Comparison of ENCODE assay signal across 8 cellular contexts in genomic region chr10:118698421-118698820, GRCh38. TPM values are rescaled to one million over a fixed set of nuclear protein-coding genes. Genes with fewer than 3 reads are reported as not detected.
DNase-seq lines count a peak whose midpoint lies in the region; ATAC-seq and TF ChIP-seq lines count a peak whose summit lies in the region.

No MANE protein-coding gene starts in this region.

- peak overlapping the region; percentile 57 for H3K27ac Mint-ChIP-seq in activated CD8-positive, alpha-beta T cell treated with anti-CD3 and anti-CD28 coated beads for 36 hours

- peak; percentile 100 for ATAC-seq in GM21786 (IDR thresholded peaks at IDR 0.05; ENCODE audit: unreplicated experiment)
- peak; percentile 100 for ATAC-seq in activated CD8-positive, alpha-beta T cell treated with anti-CD3 and anti-CD28 coated beads for 36 hours

- CTCF ChIA-PET in activated CD8-positive, alpha-beta T cell treated with anti-CD3 and anti-CD28 coated beads for 36 hours (lab: Charles Lee), result interaction anchor here (0.9 to 1.7 kb wide), 3 partner anchors 14 to 130 kb away, joined by 3 to 6 read pairs (median 5); no protein-coding TSS in a partner anchor

- H3K4me1 Mint-ChIP-seq in activated CD8-positive, alpha-beta T cell treated with anti-CD3 and anti-CD28 coated beads for 36 hours (ENCODE audit: low read depth), result peaks cover 50% of the 10 kb centered on the region

- TF ChIP-seq CTCF in activated CD8-positive, alpha-beta T cell treated with anti-CD3 and anti-CD28 coated beads for 36 hours (IDR thresholded peaks at IDR 0.05), result no peak
- no peak for TF ChIP-seq CTCF in fibroblast of pulmonary artery (IDR thresholded peaks at IDR 0.05; ENCODE audit: low read length, missing control alignments)

- intact Hi-C loops in activated CD8-positive, alpha-beta T cell treated with anti-CD3 and anti-CD28 coated beads for 36 hours (cut with micrococcal nuclease), result no loop called here

- DNase-seq in Daoy (ENCODE audit: low read depth) (peak; percentile 90), Kasumi-1 (lab: John Stamatoyannopoulos, UW) (peak; percentile 71 to 79), fibroblast of pulmonary artery (ENCODE audit: low read depth) (peak; percentile 72), GOT3 (lab: John Stamatoyannopoulos, UW) (no peak), NCI-H2081 (lab: John Stamatoyannopoulos, UW) (no peak)
- peak; percentile 94 for DNase-seq in activated CD8-positive, alpha-beta T cell treated with anti-CD3 and anti-CD28 coated beads for 36 hours
- peak; percentile 55 to 70 (median 58) for DNase-seq in stimulated activated CD4-positive, alpha-beta T cell treated with anti-CD3 and anti-CD28 coated beads, TNF-alpha, amount 100 ng/mL, for 48 hours (ENCODE audit: low read depth in 3 of 3)

- H3K9me3 Mint-ChIP-seq in activated CD8-positive, alpha-beta T cell treated with anti-CD3 and anti-CD28 coated beads for 36 hours, result no peaks in the 10 kb centered on the region

- peak overlapping the region; percentile 22 for H3K4me3 Mint-ChIP-seq in activated CD8-positive, alpha-beta T cell treated with anti-CD3 and anti-CD28 coated beads for 36 hours

- no peaks in the 10 kb centered on the region for H3K27me3 Mint-ChIP-seq in activated CD8-positive, alpha-beta T cell treated with anti-CD3 and anti-CD28 coated beads for 36 hours

- H3K36me3 Mint-ChIP-seq in activated CD8-positive, alpha-beta T cell treated with anti-CD3 and anti-CD28 coated beads for 36 hours (ENCODE audit: low read depth), result peaks cover 28% of the 10 kb centered on the region

- POLR2A ChIA-PET in activated CD8-positive, alpha-beta T cell treated with anti-CD3 and anti-CD28 coated beads for 36 hours (lab: Charles Lee), result interaction anchor here (0.9 kb wide), 1 partner anchor 11 kb away, joined by 3 read pairs; no protein-coding TSS in a partner anchor

- no peak overlapping the region for H3K4me3 ChIP-seq in fibroblast of pulmonary artery (replicated peaks; ENCODE audit: low read depth, low read length)

RNA-seq across cellular contexts. Expression of gene CACUL1, which starts 56.3 kb away (rescaled TPM):
- total RNA-seq in Daoy (2014; rRNA removed; shearing (Covaris generic)), result 19.9 and 23.8 TPM in 2 replicates
- 10 to 100 TPM; 25.6 to 26.1 TPM for total RNA-seq in activated CD8-positive, alpha-beta T cell treated with anti-CD3 and anti-CD28 coated beads for 36 hours

Comparison
In these comparisons a context has a peak if more than half of its experiments do, and no peak if none do; other contexts are left out.
1. DNase-seq: peak in Daoy (single experiment), Kasumi-1 (2 of 2), activated CD8-positive, alpha-beta T cell treated with anti-CD3 and anti-CD28 coated beads for 36 hours (single experiment), fibroblast of pulmonary artery (single experiment) and stimulated activated CD4-positive, alpha-beta T cell treated with anti-CD3 and anti-CD28 coated beads, TNF-alpha, amount 100 ng/mL, for 48 hours (3 of 3); none in GOT3 (single experiment) and NCI-H2081 (0 of 2).